In the genomic region with DNA sequence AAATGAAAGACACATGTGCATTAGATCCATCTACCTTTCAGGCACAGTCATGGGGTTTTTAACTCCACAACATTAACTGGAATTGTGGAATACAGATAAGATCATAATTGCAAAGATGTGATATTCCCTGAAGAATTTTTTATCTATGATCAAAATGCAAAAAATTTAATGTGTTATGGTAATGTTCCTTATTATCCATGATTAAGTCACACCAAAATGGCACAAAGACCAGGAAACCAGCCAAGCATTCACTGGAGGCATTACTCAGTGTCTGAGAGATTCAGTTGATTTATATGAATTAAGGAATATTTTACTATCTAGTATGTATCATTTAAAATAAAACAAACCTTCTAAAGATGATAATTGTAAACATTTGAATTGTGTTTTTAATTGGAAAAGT, we compare ENCODE assay signal across 1 cellular context.
TF ChIP-seq lines count a peak whose summit lies in the region.

No MANE protein-coding gene starts in this region.

TF ChIP-seq in IMR-90, 13 proteins besides CTCF, POLR2A, EP300 and RAD21:
- TF ChIP-seq, protein P1, sequence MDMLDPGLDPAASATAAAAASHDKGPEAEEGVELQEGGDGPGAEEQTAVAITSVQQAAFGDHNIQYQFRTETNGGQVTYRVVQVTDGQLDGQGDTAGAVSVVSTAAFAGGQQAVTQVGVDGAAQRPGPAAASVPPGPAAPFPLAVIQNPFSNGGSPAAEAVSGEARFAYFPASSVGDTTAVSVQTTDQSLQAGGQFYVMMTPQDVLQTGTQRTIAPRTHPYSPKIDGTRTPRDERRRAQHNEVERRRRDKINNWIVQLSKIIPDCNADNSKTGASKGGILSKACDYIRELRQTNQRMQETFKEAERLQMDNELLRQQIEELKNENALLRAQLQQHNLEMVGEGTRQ (IDR thresholded peaks at IDR 0.05; ENCODE audit: low read depth, low read length), result no peak
- TF ChIP-seq MAFK (IDR thresholded peaks at IDR 0.05; ENCODE audit: low read depth, low read length) (no peak), CEBPB (IDR thresholded peaks at IDR 0.05; ENCODE audit: low read depth, low read length) (no peak), FOS (IDR thresholded peaks at IDR 0.05; ENCODE audit: low read depth, low read length) (no peak), BHLHE40 (IDR thresholded peaks at IDR 0.05; ENCODE audit: low read depth, low read length) (no peak), MAZ (IDR thresholded peaks at IDR 0.05; ENCODE audit: borderline replicate concordance, low read depth, low read length) (no peak), RCOR1 (IDR thresholded peaks at IDR 0.05; ENCODE audit: insufficient replicate concordance, low read length) (no peak), RFX5 (IDR thresholded peaks at IDR 0.05; ENCODE audit: low read depth, low read length) (no peak)
- TF ChIP-seq, protein P2, sequence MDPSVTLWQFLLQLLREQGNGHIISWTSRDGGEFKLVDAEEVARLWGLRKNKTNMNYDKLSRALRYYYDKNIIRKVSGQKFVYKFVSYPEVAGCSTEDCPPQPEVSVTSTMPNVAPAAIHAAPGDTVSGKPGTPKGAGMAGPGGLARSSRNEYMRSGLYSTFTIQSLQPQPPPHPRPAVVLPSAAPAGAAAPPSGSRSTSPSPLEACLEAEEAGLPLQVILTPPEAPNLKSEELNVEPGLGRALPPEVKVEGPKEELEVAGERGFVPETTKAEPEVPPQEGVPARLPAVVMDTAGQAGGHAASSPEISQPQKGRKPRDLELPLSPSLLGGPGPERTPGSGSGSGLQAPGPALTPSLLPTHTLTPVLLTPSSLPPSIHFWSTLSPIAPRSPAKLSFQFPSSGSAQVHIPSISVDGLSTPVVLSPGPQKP (IDR thresholded peaks at IDR 0.05; ENCODE audit: borderline replicate concordance, low read depth, low read length), result no peak
